19 cellular contexts compared by ENCODE assay signal in genomic region chr18:5214583-5215351, GRCh38. TPM values are rescaled to one million over a fixed set of nuclear protein-coding genes. Genes with fewer than 3 reads are reported as not detected.
DNase-seq lines count a peak whose midpoint lies in the region; ATAC-seq and TF ChIP-seq lines count a peak whose summit lies in the region.
"Had no signal": no experiment of that assay in that cellular context is flagged by ENCODE, and none has a peak within 500 bp of the region (broad histone marks: within the 10 kb centered on the region; RNA-seq: fewer than 3 reads in every experiment).

No MANE protein-coding gene starts in this region.

- H3K27ac ChIP-seq in naive thymus-derived CD4-positive, alpha-beta T cell (ENCODE audit: low read depth, low read length): no peak overlapping the region
- H3K27ac ChIP-seq: C4-2B, KMS-11 had no signal

- CTCF ChIA-PET in activated CD8-positive, alpha-beta memory T cell treated with anti-CD3 and anti-CD28 coated beads, Interleukin-2, amount 10 ng/mL, durations not matched to agents 7 days and 5 days (lab: Charles Lee): interaction anchor here (1.4 kb wide), 1 partner anchor 22 kb away, joined by 3 read pairs; no protein-coding TSS in a partner anchor
- CTCF ChIA-PET in naive thymus-derived CD4-positive, alpha-beta T cell (lab: Charles Lee): interaction anchor here (0.5 kb wide), 1 partner anchor 65 kb away, joined by 3 read pairs; no protein-coding TSS in a partner anchor

- TF ChIP-seq CTCF in HFFc6 (IDR thresholded peaks at IDR 0.05): no peak

- no peaks in the 10 kb centered on the region for H3K36me3 Mint-ChIP-seq in activated CD8-positive, alpha-beta memory T cell treated with anti-CD3 and anti-CD28 coated beads, Interleukin-2, amount 10 ng/mL, durations not matched to agents 7 days and 5 days
- no peaks in the 10 kb centered on the region for H3K36me3 Mint-ChIP-seq in T-helper 17 cell (ENCODE audit: low read depth)
- no peaks in the 10 kb centered on the region for H3K36me3 Mint-ChIP-seq in naive thymus-derived CD4-positive, alpha-beta T cell
- no peaks in the 10 kb centered on the region for H3K36me3 Mint-ChIP-seq in HFFc6 (ENCODE audit: low read depth)

- H3K27ac Mint-ChIP-seq in activated CD8-positive, alpha-beta memory T cell treated with anti-CD3 and anti-CD28 coated beads, Interleukin-2, amount 10 ng/mL, durations not matched to agents 7 days and 5 days: no peak overlapping the region
- no peak overlapping the region for H3K27ac Mint-ChIP-seq in T-helper 17 cell
- peak overlapping the region in 2 of 9 donors; percentile 11 to 39 for H3K27ac Mint-ChIP-seq in naive thymus-derived CD4-positive, alpha-beta T cell
- H3K27ac Mint-ChIP-seq in HFFc6: no peak overlapping the region

- DNase-seq in activated CD8-positive, alpha-beta memory T cell treated with anti-CD3 and anti-CD28 coated beads, Interleukin-2, amount 10 ng/mL, durations not matched to agents 7 days and 5 days: no peak
- no peak for DNase-seq in activated CD8-positive, alpha-beta memory T cell treated with anti-CD3 and anti-CD28 coated beads for 24 hours
- peak; percentile 59 for DNase-seq in DMS53 (lab: John Stamatoyannopoulos, UW)
- no peak for DNase-seq in T-helper 17 cell
- DNase-seq in naive thymus-derived CD4-positive, alpha-beta T cell: peak in 1 of 9 donors; percentile 7
- no peak for DNase-seq in HFFc6
- no peak for DNase-seq in middle frontal gyrus (ENCODE audit: extremely low spot score, low spot score)
- DNase-seq: Calu3, NCI-H1105, NCI-H187 treated with DMSO at 0.1 percent for 48 hours, NCI-H2171 treated with DMSO at 0.1 percent for 48 hours, NCI-H82 had no signal

- H3K4me1 Mint-ChIP-seq in activated CD8-positive, alpha-beta memory T cell treated with anti-CD3 and anti-CD28 coated beads, Interleukin-2, amount 10 ng/mL, durations not matched to agents 7 days and 5 days: peaks cover 11% of the 10 kb centered on the region
- H3K4me1 Mint-ChIP-seq in T-helper 17 cell: peaks cover 8% of the 10 kb centered on the region
- H3K4me1 Mint-ChIP-seq in naive thymus-derived CD4-positive, alpha-beta T cell: peaks cover 0 to 27% (median 17%) of the 10 kb centered on the region in 7 donors
- no peaks in the 10 kb centered on the region for H3K4me1 Mint-ChIP-seq in HFFc6 (ENCODE audit: low read depth)

- H3K9me3 Mint-ChIP-seq in activated CD8-positive, alpha-beta memory T cell treated with anti-CD3 and anti-CD28 coated beads, Interleukin-2, amount 10 ng/mL, durations not matched to agents 7 days and 5 days (ENCODE audit: low read depth): no peaks in the 10 kb centered on the region
- H3K9me3 Mint-ChIP-seq in naive thymus-derived CD4-positive, alpha-beta T cell: no peaks in the 10 kb centered on the region
- H3K9me3 Mint-ChIP-seq in HFFc6: peaks cover 5% of the 10 kb centered on the region

- peaks cover 0 to 2% of the 10 kb centered on the region in 2 donors for H3K4me1 ChIP-seq in naive thymus-derived CD4-positive, alpha-beta T cell (ENCODE audit: control insufficient read depth in 2 of 2, insufficient read depth in 2 of 2, low read length in 2 of 2)

- peak; percentile 30 for ATAC-seq in activated CD8-positive, alpha-beta memory T cell treated with anti-CD3 and anti-CD28 coated beads, Interleukin-2, amount 10 ng/mL, durations not matched to agents 7 days and 5 days
- peak; percentile 25 for ATAC-seq in T-helper 17 cell
- peak; percentile 45 for ATAC-seq in naive thymus-derived CD4-positive, alpha-beta T cell
- no peak for ATAC-seq in HG03108 (IDR thresholded peaks at IDR 0.05; ENCODE audit: unreplicated experiment)

- no peak overlapping the region for H3K4me3 Mint-ChIP-seq in activated CD8-positive, alpha-beta memory T cell treated with anti-CD3 and anti-CD28 coated beads, Interleukin-2, amount 10 ng/mL, durations not matched to agents 7 days and 5 days
- H3K4me3 Mint-ChIP-seq in T-helper 17 cell (no peak overlapping the region), HFFc6 (no peak overlapping the region)
- peak overlapping the region in 1 of 10 donors; percentile 26 for H3K4me3 Mint-ChIP-seq in naive thymus-derived CD4-positive, alpha-beta T cell

- H3K4me3 ChIP-seq in naive thymus-derived CD4-positive, alpha-beta T cell (ENCODE audit: low read length): no peak overlapping the region

- intact Hi-C loops in naive thymus-derived CD4-positive, alpha-beta T cell (cut with micrococcal nuclease): loop anchor here in 1 of 2 donors (1.0 kb wide), 2 partner anchors 23 to 55 kb away; no protein-coding TSS in a partner anchor

- POLR2A ChIA-PET in naive thymus-derived CD4-positive, alpha-beta T cell (lab: Charles Lee): interaction anchor here (0.7 to 2.3 kb wide), 3 partner anchors 23 to 80 kb away, joined by 4 to 8 read pairs (median 6); no protein-coding TSS in a partner anchor

- no peaks in the 10 kb centered on the region for H3K27me3 ChIP-seq in naive thymus-derived CD4-positive, alpha-beta T cell (ENCODE audit: control insufficient read depth in 2 of 2, insufficient read depth in 2 of 2, low read length in 2 of 2)

- H3K27me3 Mint-ChIP-seq in activated CD8-positive, alpha-beta memory T cell treated with anti-CD3 and anti-CD28 coated beads, Interleukin-2, amount 10 ng/mL, durations not matched to agents 7 days and 5 days: peaks cover 18% of the 10 kb centered on the region
- peaks cover 20% of the 10 kb centered on the region for H3K27me3 Mint-ChIP-seq in T-helper 17 cell
- H3K27me3 Mint-ChIP-seq in naive thymus-derived CD4-positive, alpha-beta T cell: peaks cover 0 to 3% (median 0%) of the 10 kb centered on the region in 5 donors
- H3K27me3 Mint-ChIP-seq in HFFc6 (ENCODE audit: insufficient read depth): no peaks in the 10 kb centered on the region

- H3K9me3 ChIP-seq in T-helper 17 cell (ENCODE audit: control insufficient read depth, low read length, poor library complexity, severe bottlenecking): no peaks in the 10 kb centered on the region
- no peaks in the 10 kb centered on the region for H3K9me3 ChIP-seq in naive thymus-derived CD4-positive, alpha-beta T cell (ENCODE audit: control insufficient read depth in 2 of 3, low read length in 3 of 3)

- H3K36me3 ChIP-seq in naive thymus-derived CD4-positive, alpha-beta T cell (ENCODE audit: control insufficient read depth in 2 of 3, insufficient read depth in 3 of 3, low read length in 3 of 3): no peaks in the 10 kb centered on the region

RNA-seq across cellular contexts. Expression of gene AKAIN1, which starts 17.7 kb away (rescaled TPM):
- total RNA-seq in activated CD8-positive, alpha-beta memory T cell treated with anti-CD3 and anti-CD28 coated beads, Interleukin-2, amount 10 ng/mL, durations not matched to agents 7 days and 5 days: not detected
- not detected for total RNA-seq in T-helper 17 cell
- total RNA-seq in naive thymus-derived CD4-positive, alpha-beta T cell: not detected
- not detected for polyA plus RNA-seq in naive thymus-derived CD4-positive, alpha-beta T cell
- not detected for total RNA-seq in HFFc6 (2021; fragmentation: NEBNext Ultra II Directional; extraction: Animal tissue kit (Norgen Biotek cat#: 25700))
- total RNA-seq: Calu3, Daoy, H4, MCF 10A, NCI-H460 had no signal
